Comparison of ENCODE assay signal across 8 cellular contexts in the genomic region with DNA sequence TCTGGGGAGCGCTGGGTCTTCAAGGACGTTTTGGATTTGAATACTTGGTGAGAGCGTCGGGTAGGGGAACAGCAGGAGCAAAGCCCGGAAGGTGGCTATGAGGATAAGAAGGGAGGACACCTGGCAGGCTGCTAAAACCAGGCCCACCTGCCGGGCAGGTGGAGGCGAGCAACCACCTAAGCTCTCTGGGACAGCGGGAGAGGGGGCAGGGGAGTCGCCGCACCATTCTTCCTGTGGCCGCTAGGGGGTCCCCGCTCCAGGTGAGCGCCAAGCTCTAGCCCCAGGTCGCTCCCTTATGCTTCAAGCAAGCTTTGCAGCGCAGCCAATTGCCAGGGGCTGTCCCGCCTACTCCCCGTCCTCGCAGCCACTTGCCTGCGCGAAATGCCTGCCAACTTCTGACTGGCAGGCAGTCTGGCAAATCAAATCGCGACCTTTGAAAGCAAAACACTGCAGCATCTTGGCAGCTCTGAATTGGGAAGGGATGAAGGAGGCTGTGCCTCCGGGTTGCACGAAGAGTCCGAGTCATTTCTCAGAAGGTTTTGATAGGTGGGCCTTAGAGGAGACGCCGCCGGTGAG. TPM values are rescaled to one million over a fixed set of nuclear protein-coding genes. Genes with fewer than 3 reads are reported as not detected.
DNase-seq lines count a peak whose midpoint lies in the region; ATAC-seq and TF ChIP-seq lines count a peak whose summit lies in the region.

A gene (plus strand): TSS at position 469 of the 576 bp plus-strand sequence. CDS start 3,746 bp downstream, outside the sequence.

- H3K27ac ChIP-seq in liver (ENCODE audit: low read depth in 1 of 2, low read length in 2 of 2): peak within 1 kb of the TSS; percentile 2 to 14

- DNase-seq in CD1c-positive myeloid dendritic cell (ENCODE audit: extremely low spot score): peak; percentile 98
- peak; percentile 90 for DNase-seq in NCI-H748 treated with DMSO at 0.1 percent for 48 hours (lab: John Stamatoyannopoulos, UW)
- DNase-seq in activated CD4-positive, alpha-beta T cell treated with anti-CD3 and anti-CD28 coated beads, Interleukin-2, amount 50 U/mL, for 4 hours: peak; percentile 96 to 97
- DNase-seq in dermis microvascular lymphatic vessel endothelial cell (ENCODE audit: low read depth in 2 of 2): peak; percentile 97 to 99
- peak; percentile 99 for DNase-seq in stimulated activated CD4-positive, alpha-beta T cell treated with anti-CD3 and anti-CD28 coated beads, Interleukin-4, amount 100 ng/mL, for 24 hours

- ATAC-seq in GM19395 (IDR thresholded peaks at IDR 0.05; ENCODE audit: unreplicated experiment) (peak; percentile 96), HG03565 (IDR thresholded peaks at IDR 0.05; ENCODE audit: unreplicated experiment) (peak; percentile 89)

- WGBS in liver: 4% methylated on average over 28 of the region's 28 CpGs

- no peaks in the 10 kb centered on the region for H3K9me3 ChIP-seq in liver (ENCODE audit: control insufficient read depth in 4 of 4, low read length in 3 of 4)

- TF ChIP-seq CTCF in liver (IDR thresholded peaks at IDR 0.05; ENCODE audit: low read depth, low read length, missing input control): peak; percentile 86

- H3K27me3 ChIP-seq in liver (ENCODE audit: control insufficient read depth in 4 of 4, insufficient read depth in 4 of 4, low read length in 3 of 4): no peaks in the 10 kb centered on the region

- H3K4me3 ChIP-seq in liver (ENCODE audit: low read depth in 1 of 3, low read length in 3 of 3): peak within 1 kb of the TSS; percentile 71 to 97 (median 74)

- peaks cover 3 to 25% (median 19%) of the 10 kb centered on the region in 4 donors for H3K4me1 ChIP-seq in liver (ENCODE audit: control insufficient read depth in 4 of 4, insufficient read depth in 4 of 4, low read length in 3 of 4)

- peak within 1 kb of the TSS in 1 of 2 donors; percentile 45 for H3K9ac ChIP-seq in liver (ENCODE audit: low read depth in 1 of 2, low read length in 2 of 2)

- H3K36me3 ChIP-seq in liver (ENCODE audit: control insufficient read depth in 4 of 4, insufficient read depth in 3 of 4, low read depth in 1 of 4, low read length in 3 of 4): peaks cover 0 to 4% (median 1%) of the 10 kb centered on the region in 4 donors

- peak; percentile 72 to 81 for TF ChIP-seq RAD21 in liver (IDR thresholded peaks at IDR 0.05)

TF ChIP-seq in liver, 16 proteins besides CTCF, POLR2A, EP300 and RAD21:
- no peak for TF ChIP-seq EGR1 (IDR thresholded peaks at IDR 0.05; ENCODE audit: low read depth in 2 of 2)
- no peak for TF ChIP-seq YY1 (IDR thresholded peaks at IDR 0.05)
- no peak for TF ChIP-seq NR2F2 (IDR thresholded peaks at IDR 0.05)
- TF ChIP-seq, protein P1, sequence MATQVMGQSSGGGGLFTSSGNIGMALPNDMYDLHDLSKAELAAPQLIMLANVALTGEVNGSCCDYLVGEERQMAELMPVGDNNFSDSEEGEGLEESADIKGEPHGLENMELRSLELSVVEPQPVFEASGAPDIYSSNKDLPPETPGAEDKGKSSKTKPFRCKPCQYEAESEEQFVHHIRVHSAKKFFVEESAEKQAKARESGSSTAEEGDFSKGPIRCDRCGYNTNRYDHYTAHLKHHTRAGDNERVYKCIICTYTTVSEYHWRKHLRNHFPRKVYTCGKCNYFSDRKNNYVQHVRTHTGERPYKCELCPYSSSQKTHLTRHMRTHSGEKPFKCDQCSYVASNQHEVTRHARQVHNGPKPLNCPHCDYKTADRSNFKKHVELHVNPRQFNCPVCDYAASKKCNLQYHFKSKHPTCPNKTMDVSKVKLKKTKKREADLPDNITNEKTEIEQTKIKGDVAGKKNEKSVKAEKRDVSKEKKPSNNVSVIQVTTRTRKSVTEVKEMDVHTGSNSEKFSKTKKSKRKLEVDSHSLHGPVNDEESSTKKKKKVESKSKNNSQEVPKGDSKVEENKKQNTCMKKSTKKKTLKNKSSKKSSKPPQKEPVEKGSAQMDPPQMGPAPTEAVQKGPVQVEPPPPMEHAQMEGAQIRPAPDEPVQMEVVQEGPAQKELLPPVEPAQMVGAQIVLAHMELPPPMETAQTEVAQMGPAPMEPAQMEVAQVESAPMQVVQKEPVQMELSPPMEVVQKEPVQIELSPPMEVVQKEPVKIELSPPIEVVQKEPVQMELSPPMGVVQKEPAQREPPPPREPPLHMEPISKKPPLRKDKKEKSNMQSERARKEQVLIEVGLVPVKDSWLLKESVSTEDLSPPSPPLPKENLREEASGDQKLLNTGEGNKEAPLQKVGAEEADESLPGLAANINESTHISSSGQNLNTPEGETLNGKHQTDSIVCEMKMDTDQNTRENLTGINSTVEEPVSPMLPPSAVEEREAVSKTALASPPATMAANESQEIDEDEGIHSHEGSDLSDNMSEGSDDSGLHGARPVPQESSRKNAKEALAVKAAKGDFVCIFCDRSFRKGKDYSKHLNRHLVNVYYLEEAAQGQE (IDR thresholded peaks at IDR 0.05): no peak
- TF ChIP-seq, protein P2, sequence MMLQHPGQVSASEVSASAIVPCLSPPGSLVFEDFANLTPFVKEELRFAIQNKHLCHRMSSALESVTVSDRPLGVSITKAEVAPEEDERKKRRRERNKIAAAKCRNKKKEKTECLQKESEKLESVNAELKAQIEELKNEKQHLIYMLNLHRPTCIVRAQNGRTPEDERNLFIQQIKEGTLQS (IDR thresholded peaks at IDR 0.05): no peak
- TF ChIP-seq SP1 (IDR thresholded peaks at IDR 0.05): peak; percentile 91
- TF ChIP-seq FOXA2 (IDR thresholded peaks at IDR 0.05): no peak
- TF ChIP-seq, protein P3, sequence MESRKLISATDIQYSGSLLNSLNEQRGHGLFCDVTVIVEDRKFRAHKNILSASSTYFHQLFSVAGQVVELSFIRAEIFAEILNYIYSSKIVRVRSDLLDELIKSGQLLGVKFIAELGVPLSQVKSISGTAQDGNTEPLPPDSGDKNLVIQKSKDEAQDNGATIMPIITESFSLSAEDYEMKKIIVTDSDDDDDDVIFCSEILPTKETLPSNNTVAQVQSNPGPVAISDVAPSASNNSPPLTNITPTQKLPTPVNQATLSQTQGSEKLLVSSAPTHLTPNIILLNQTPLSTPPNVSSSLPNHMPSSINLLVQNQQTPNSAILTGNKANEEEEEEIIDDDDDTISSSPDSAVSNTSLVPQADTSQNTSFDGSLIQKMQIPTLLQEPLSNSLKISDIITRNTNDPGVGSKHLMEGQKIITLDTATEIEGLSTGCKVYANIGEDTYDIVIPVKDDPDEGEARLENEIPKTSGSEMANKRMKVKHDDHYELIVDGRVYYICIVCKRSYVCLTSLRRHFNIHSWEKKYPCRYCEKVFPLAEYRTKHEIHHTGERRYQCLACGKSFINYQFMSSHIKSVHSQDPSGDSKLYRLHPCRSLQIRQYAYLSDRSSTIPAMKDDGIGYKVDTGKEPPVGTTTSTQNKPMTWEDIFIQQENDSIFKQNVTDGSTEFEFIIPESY (IDR thresholded peaks at IDR 0.05): no peak
- TF ChIP-seq, protein P4, sequence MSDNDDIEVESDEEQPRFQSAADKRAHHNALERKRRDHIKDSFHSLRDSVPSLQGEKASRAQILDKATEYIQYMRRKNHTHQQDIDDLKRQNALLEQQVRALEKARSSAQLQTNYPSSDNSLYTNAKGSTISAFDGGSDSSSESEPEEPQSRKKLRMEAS (IDR thresholded peaks at IDR 0.05): no peak
- TF ChIP-seq HNF4G (IDR thresholded peaks at IDR 0.05): no peak
- TF ChIP-seq JUND (IDR thresholded peaks at IDR 0.05): peak in 1 of 2 donors; percentile 13
- no peak for TF ChIP-seq FOXA1 (IDR thresholded peaks at IDR 0.05)
- TF ChIP-seq TAF1 (conservative IDR thresholded peaks at IDR 0.05): no peak
- peak; percentile 17 to 38 for TF ChIP-seq HNF4A (conservative IDR thresholded peaks at IDR 0.05)
- TF ChIP-seq RXRA (IDR thresholded peaks at IDR 0.05): peak; percentile 25 to 56
- TF ChIP-seq GABPA (IDR thresholded peaks at IDR 0.05 in 1 of 2, conservative IDR thresholded peaks at IDR 0.05 in 1 of 2): peak in 1 of 2 donors; percentile 39

RNA-seq across cellular contexts. Expression of the gene that starts here (rescaled TPM):
- total RNA-seq in dermis microvascular lymphatic vessel endothelial cell (13.2 and 19.0 TPM in 2 replicates), liver (10 to 100 TPM in 1 of 2 donors, 1 to 10 TPM in 1; 7.5 to 12.0 TPM)
- 1 to 10 TPM; 3.0 to 4.5 TPM for polyA plus RNA-seq in liver

Comparison
In these comparisons a context has a peak if more than half of its experiments do, and no peak if none do; other contexts are left out.
1. Peak in every context shown above with its lines: DNase-seq, ATAC-seq, H3K4me3 ChIP-seq and H3K27ac ChIP-seq.